In the genomic region with DNA sequence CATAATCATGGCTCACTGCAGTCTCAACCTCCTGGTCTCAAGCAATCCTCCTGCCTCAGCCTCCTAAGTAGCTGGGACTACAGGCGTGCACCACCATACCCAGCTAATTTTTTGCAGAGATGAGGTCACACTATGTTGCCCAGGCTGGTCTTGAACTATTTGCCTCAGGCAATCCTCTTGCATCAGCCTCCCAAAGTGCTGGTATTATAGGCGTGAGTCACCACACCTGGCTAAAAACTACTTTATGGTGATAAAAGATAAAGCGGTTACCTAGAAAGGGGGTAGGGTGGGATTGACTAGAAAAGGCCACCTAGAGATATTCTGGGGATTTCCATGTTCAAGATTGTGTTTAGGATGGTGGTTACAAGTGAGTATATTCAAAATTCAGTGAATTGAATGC, we compare ENCODE assay signal across 1 cellular context.
TF ChIP-seq lines count a peak whose summit lies in the region.

No MANE protein-coding gene starts in this region.

TF ChIP-seq in GM23338, 12 proteins besides CTCF, POLR2A, EP300 and RAD21:
- TF ChIP-seq STAT1 (IDR thresholded peaks at IDR 0.05; ENCODE audit: unreplicated experiment), result no peak
- no peak for TF ChIP-seq JUNB (IDR thresholded peaks at IDR 0.05; ENCODE audit: unreplicated experiment)
- TF ChIP-seq, protein P1, sequence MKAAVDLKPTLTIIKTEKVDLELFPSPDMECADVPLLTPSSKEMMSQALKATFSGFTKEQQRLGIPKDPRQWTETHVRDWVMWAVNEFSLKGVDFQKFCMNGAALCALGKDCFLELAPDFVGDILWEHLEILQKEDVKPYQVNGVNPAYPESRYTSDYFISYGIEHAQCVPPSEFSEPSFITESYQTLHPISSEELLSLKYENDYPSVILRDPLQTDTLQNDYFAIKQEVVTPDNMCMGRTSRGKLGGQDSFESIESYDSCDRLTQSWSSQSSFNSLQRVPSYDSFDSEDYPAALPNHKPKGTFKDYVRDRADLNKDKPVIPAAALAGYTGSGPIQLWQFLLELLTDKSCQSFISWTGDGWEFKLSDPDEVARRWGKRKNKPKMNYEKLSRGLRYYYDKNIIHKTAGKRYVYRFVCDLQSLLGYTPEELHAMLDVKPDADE (IDR thresholded peaks at IDR 0.05), result no peak
- no peak for TF ChIP-seq ZNF331 (CRISPR knock-in tag; IDR thresholded peaks at IDR 0.05; ENCODE audit: low read depth)
- TF ChIP-seq CREB1 (CRISPR knock-in tag; IDR thresholded peaks at IDR 0.05; ENCODE audit: low read depth), result no peak
- TF ChIP-seq, protein P2, sequence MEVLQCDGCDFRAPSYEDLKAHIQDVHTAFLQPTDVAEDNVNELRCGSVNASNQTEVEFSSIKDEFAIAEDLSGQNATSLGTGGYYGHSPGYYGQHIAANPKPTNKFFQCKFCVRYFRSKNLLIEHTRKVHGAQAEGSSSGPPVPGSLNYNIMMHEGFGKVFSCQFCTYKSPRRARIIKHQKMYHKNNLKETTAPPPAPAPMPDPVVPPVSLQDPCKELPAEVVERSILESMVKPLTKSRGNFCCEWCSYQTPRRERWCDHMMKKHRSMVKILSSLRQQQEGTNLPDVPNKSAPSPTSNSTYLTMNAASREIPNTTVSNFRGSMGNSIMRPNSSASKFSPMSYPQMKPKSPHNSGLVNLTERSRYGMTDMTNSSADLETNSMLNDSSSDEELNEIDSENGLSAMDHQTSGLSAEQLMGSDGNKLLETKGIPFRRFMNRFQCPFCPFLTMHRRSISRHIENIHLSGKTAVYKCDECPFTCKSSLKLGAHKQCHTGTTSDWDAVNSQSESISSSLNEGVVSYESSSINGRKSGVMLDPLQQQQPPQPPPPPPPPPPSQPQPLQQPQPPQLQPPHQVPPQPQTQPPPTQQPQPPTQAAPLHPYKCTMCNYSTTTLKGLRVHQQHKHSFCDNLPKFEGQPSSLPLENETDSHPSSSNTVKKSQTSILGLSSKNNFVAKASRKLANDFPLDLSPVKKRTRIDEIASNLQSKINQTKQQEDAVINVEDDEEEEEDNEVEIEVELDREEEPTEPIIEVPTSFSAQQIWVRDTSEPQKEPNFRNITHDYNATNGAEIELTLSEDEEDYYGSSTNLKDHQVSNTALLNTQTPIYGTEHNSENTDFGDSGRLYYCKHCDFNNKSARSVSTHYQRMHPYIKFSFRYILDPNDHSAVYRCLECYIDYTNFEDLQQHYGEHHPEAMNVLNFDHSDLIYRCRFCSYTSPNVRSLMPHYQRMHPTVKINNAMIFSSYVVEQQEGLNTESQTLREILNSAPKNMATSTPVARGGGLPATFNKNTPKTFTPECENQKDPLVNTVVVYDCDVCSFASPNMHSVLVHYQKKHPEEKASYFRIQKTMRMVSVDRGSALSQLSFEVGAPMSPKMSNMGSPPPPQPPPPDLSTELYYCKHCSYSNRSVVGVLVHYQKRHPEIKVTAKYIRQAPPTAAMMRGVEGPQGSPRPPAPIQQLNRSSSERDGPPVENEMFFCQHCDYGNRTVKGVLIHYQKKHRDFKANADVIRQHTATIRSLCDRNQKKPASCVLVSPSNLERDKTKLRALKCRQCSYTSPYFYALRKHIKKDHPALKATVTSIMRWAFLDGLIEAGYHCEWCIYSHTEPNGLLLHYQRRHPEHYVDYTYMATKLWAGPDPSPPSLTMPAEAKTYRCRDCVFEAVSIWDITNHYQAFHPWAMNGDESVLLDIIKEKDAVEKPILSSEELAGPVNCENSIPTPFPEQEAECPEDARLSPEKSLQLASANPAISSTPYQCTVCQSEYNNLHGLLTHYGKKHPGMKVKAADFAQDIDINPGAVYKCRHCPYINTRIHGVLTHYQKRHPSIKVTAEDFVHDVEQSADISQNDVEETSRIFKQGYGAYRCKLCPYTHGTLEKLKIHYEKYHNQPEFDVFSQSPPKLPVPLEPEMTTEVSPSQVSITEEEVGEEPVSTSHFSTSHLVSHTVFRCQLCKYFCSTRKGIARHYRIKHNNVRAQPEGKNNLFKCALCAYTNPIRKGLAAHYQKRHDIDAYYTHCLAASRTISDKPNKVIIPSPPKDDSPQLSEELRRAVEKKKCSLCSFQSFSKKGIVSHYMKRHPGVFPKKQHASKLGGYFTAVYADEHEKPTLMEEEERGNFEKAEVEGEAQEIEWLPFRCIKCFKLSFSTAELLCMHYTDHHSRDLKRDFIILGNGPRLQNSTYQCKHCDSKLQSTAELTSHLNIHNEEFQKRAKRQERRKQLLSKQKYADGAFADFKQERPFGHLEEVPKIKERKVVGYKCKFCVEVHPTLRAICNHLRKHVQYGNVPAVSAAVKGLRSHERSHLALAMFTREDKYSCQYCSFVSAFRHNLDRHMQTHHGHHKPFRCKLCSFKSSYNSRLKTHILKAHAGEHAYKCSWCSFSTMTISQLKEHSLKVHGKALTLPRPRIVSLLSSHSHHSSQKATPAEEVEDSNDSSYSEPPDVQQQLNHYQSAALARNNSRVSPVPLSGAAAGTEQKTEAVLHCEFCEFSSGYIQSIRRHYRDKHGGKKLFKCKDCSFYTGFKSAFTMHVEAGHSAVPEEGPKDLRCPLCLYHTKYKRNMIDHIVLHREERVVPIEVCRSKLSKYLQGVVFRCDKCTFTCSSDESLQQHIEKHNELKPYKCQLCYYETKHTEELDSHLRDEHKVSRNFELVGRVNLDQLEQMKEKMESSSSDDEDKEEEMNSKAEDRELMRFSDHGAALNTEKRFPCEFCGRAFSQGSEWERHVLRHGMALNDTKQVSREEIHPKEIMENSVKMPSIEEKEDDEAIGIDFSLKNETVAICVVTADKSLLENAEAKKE (CRISPR knock-in tag; IDR thresholded peaks at IDR 0.05), result no peak
- no peak for TF ChIP-seq POLR2AphosphoS5 (IDR thresholded peaks at IDR 0.05; ENCODE audit: low read depth)
- no peak for TF ChIP-seq EZH2 (IDR thresholded peaks at IDR 0.05; ENCODE audit: low read depth, unreplicated experiment)
- no peak for TF ChIP-seq EZH2phosphoT487 (IDR thresholded peaks at IDR 0.05; ENCODE audit: unreplicated experiment)
- TF ChIP-seq NANOG (IDR thresholded peaks at IDR 0.05; ENCODE audit: borderline replicate concordance), result no peak
- TF ChIP-seq, protein P3, sequence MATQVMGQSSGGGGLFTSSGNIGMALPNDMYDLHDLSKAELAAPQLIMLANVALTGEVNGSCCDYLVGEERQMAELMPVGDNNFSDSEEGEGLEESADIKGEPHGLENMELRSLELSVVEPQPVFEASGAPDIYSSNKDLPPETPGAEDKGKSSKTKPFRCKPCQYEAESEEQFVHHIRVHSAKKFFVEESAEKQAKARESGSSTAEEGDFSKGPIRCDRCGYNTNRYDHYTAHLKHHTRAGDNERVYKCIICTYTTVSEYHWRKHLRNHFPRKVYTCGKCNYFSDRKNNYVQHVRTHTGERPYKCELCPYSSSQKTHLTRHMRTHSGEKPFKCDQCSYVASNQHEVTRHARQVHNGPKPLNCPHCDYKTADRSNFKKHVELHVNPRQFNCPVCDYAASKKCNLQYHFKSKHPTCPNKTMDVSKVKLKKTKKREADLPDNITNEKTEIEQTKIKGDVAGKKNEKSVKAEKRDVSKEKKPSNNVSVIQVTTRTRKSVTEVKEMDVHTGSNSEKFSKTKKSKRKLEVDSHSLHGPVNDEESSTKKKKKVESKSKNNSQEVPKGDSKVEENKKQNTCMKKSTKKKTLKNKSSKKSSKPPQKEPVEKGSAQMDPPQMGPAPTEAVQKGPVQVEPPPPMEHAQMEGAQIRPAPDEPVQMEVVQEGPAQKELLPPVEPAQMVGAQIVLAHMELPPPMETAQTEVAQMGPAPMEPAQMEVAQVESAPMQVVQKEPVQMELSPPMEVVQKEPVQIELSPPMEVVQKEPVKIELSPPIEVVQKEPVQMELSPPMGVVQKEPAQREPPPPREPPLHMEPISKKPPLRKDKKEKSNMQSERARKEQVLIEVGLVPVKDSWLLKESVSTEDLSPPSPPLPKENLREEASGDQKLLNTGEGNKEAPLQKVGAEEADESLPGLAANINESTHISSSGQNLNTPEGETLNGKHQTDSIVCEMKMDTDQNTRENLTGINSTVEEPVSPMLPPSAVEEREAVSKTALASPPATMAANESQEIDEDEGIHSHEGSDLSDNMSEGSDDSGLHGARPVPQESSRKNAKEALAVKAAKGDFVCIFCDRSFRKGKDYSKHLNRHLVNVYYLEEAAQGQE (IDR thresholded peaks at IDR 0.05; ENCODE audit: unreplicated experiment), result no peak
- no peak for TF ChIP-seq ZNF114 (CRISPR knock-in tag; IDR thresholded peaks at IDR 0.05)
TF ChIP-seq in GM23338: peak in this region for 0.
